ENCODE assay signal across 7 cellular contexts in genomic region chr12:76083761-76084276, GRCh38.
DNase-seq lines count a peak whose midpoint lies in the region; ATAC-seq, FAIRE-seq and TF ChIP-seq lines count a peak whose summit lies in the region.

No MANE protein-coding gene starts in this region.

- peak; percentile 49 for DNase-seq in GM18507 (ENCODE audit: extremely low spot score, insufficient read length, low read depth)
- DNase-seq in NCI-H2107 (lab: John Stamatoyannopoulos, UW): peak; percentile 29
- peak; percentile 83 to 87 for DNase-seq in activated CD4-positive, alpha-beta T cell treated with anti-CD3 and anti-CD28 coated beads for 4 hours
- peak; percentile 79 for DNase-seq in choroid plexus epithelial cell (ENCODE audit: low read depth)
- DNase-seq in kidney tubule cell (ENCODE audit: low spot score): peak; percentile 79
- DNase-seq in stimulated activated CD4-positive, alpha-beta T cell treated with anti-CD3 and anti-CD28 coated beads, Interleukin-1b, Interleukin-23, amount 100 ng/mL, for 4 hours (ENCODE audit: low read depth in 2 of 2): peak; percentile 76 to 86

- peak; percentile 41 for FAIRE-seq in GM18507 (lab: Jason Lieb, UNC)

- no peak for TF ChIP-seq CTCF in choroid plexus epithelial cell (conservative IDR thresholded peaks at IDR 0.05; ENCODE audit: low read depth, low read length)

- peak overlapping the region; percentile 96 for H3K4me3 ChIP-seq in choroid plexus epithelial cell (ENCODE audit: low read depth, low read length)

- peak; percentile 28 for ATAC-seq in HG02884 (IDR thresholded peaks at IDR 0.05; ENCODE audit: unreplicated experiment)

Comparison
In these comparisons a context has a peak if more than half of its experiments do, and no peak if none do; other contexts are left out.
1. Peak in every context shown above with its lines: DNase-seq, ATAC-seq and H3K4me3 ChIP-seq.
2. DNase-seq: peak in every context shown above with its lines; median percentile 85 in activated CD4-positive, alpha-beta T cell treated with anti-CD3 and anti-CD28 coated beads for 4 hours; 81 in stimulated activated CD4-positive, alpha-beta T cell treated with anti-CD3 and anti-CD28 coated beads, Interleukin-1b, Interleukin-23, amount 100 ng/mL, for 4 hours; 79 in choroid plexus epithelial cell; 79 in kidney tubule cell; 49 in GM18507; 29 in NCI-H2107.